In genomic region chr7:151013728-151014497, GRCh38 we compare ENCODE assay signal across 8 cellular contexts. TPM values are rescaled to one million over a fixed set of nuclear protein-coding genes. Genes with fewer than 3 reads are reported as not detected.
DNase-seq lines count a peak whose midpoint lies in the region; TF ChIP-seq lines count a peak whose summit lies in the region.

No MANE protein-coding gene starts in this region.

- H3K4me1 ChIP-seq in BE2C = peaks cover 17% of the 10 kb centered on the region
- no peaks in the 10 kb centered on the region for H3K4me1 ChIP-seq in HEK293 (ENCODE audit: control insufficient read depth, insufficient read depth, low read length)
- no peaks in the 10 kb centered on the region; the same call in 1 of the 2 replicates for H3K4me1 ChIP-seq in SJCRH30

- peak overlapping the region; percentile 62 for H3K4me3 ChIP-seq in BE2C (ENCODE audit: low read depth, low read length)
- H3K4me3 ChIP-seq in HEK293 (ENCODE audit: low read depth, low read length) = no peak overlapping the region
- no peak overlapping the region for H3K4me3 ChIP-seq in SJCRH30

- no peaks in the 10 kb centered on the region for H3K9me3 ChIP-seq in BE2C
- no peaks in the 10 kb centered on the region for H3K9me3 ChIP-seq in HEK293 (ENCODE audit: control insufficient read depth, insufficient read depth, low read depth, low read length)
- H3K9me3 ChIP-seq in SJCRH30 (replicated peaks) = no peaks in the 10 kb centered on the region

- DNase-seq in BE2C (peak; percentile 96), T-helper 1 cell (peak; percentile 89 to 97 (median 95)), amygdala (lab: John Stamatoyannopoulos, UW) (peak in 52 of 56 donors; percentile 7 to 89 (median 56)), hypothalamus (lab: John Stamatoyannopoulos, UW) (peak in 43 of 51 donors; percentile 7 to 83 (median 69)), NOMO-1 treated with dmso at 0.1 percent for 144 hours (lab: John Stamatoyannopoulos, UW; ENCODE audit: unreplicated experiment) (no peak), SJCRH30 (no peak)
- DNase-seq in stimulated activated CD4-positive, alpha-beta T cell treated with anti-CD3 and anti-CD28 coated beads, Interleukin-12 subunit alpha, Interleukin-12 subunit beta, amount 100 ng/mL, for 4 hours = peak; percentile 70

- CTCF ChIA-PET in HEK293 (lab: Yijun Ruan, JAX) = interaction anchor here (0.5 to 1.4 kb wide), 5 partner anchors 22 to 590 kb away, joined by 3 to 4 read pairs (median 3); no protein-coding TSS in a partner anchor

- no peaks in the 10 kb centered on the region for H3K36me3 ChIP-seq in BE2C
- no peaks in the 10 kb centered on the region for H3K36me3 ChIP-seq in HEK293 (ENCODE audit: control insufficient read depth in 2 of 2, insufficient read depth in 1 of 2, low read length in 2 of 2)
- H3K36me3 ChIP-seq in SJCRH30 = no peaks in the 10 kb centered on the region

- H3K27me3 ChIP-seq in BE2C (no peaks in the 10 kb centered on the region), SJCRH30 (peaks cover 47% of the 10 kb centered on the region)

- TF ChIP-seq CTCF in BE2C (IDR thresholded peaks at IDR 0.05; ENCODE audit: low read depth, low read length) = no peak
- TF ChIP-seq CTCF in HEK293 (tag by site-specific recombination; IDR thresholded peaks at IDR 0.05) = no peak

- no peak overlapping the region for H3K27ac ChIP-seq in HEK293 (ENCODE audit: extremely low read depth, low read depth, low read length)
- no peak overlapping the region for H3K27ac ChIP-seq in SJCRH30

- POLR2A ChIA-PET in HEK293 (lab: Yijun Ruan, JAX) = interaction anchor here (0.8 kb wide), 1 partner anchor 14 kb away, joined by 3 read pairs; the partner anchor contains the start of gene ABCB8

TF ChIP-seq in HEK293, 187 proteins besides CTCF, POLR2A, EP300 and RAD21:
- TF ChIP-seq SP2 (tag by site-specific recombination; IDR thresholded peaks at IDR 0.05) = peak; percentile 32
- no peak for TF ChIP-seq ZNF585B (tag by site-specific recombination; IDR thresholded peaks at IDR 0.05)

RNA-seq across cellular contexts. Expression of gene ATG9B, which starts 10.4 kb away (rescaled TPM):
- polyA plus RNA-seq in BE2C (2012; ENCODE audit: insufficient read depth, insufficient read length, low read depth) = 41.6 TPM
- 0.08 TPM in 1 of 2 replicates, not detected in the other for total RNA-seq in SJCRH30 (2014; rRNA removed; shearing (Covaris generic))

RNA-seq across cellular contexts. Expression of gene ABCB8, which starts 14.3 kb away (rescaled TPM):
- polyA plus RNA-seq in BE2C (2012; ENCODE audit: insufficient read depth, insufficient read length, low read depth) = 56.9 TPM
- 20.8 and 22.3 TPM in 2 replicates for total RNA-seq in SJCRH30 (2014; rRNA removed; shearing (Covaris generic))

RNA-seq across cellular contexts. Expression of gene NOS3, which starts 23.1 kb away (rescaled TPM):
- 19.0 TPM for polyA plus RNA-seq in BE2C (2012; ENCODE audit: insufficient read depth, insufficient read length, low read depth)
- total RNA-seq in SJCRH30 (2014; rRNA removed; shearing (Covaris generic)) = 0.05 and 0.20 TPM in 2 replicates

RNA-seq across cellular contexts. Expression of gene ASIC3, which starts 34.4 kb away (rescaled TPM):
- 5.9 TPM for polyA plus RNA-seq in BE2C (2012; ENCODE audit: insufficient read depth, insufficient read length, low read depth)
- total RNA-seq in SJCRH30 (2014; rRNA removed; shearing (Covaris generic)) = 1.3 and 1.5 TPM in 2 replicates

RNA-seq across cellular contexts. Expression of gene KCNH2, which starts 35.8 kb away (rescaled TPM):
- 637 TPM for polyA plus RNA-seq in BE2C (2012; ENCODE audit: insufficient read depth, insufficient read length, low read depth)
- total RNA-seq in SJCRH30 (2014; rRNA removed; shearing (Covaris generic)) = 15.9 and 19.3 TPM in 2 replicates

Comparison
In these comparisons a context has a peak if more than half of its experiments do, and no peak if none do; other contexts are left out.
1. DNase-seq: peak in BE2C (single experiment), T-helper 1 cell (5 of 5), amygdala (52 of 56), hypothalamus (43 of 51) and stimulated activated CD4-positive, alpha-beta T cell treated with anti-CD3 and anti-CD28 coated beads, Interleukin-12 subunit alpha, Interleukin-12 subunit beta, amount 100 ng/mL, for 4 hours (single experiment); none in NOMO-1 treated with dmso at 0.1 percent for 144 hours (single experiment) and SJCRH30 (0 of 2).